Comparison of ENCODE assay signal across 8 cellular contexts in the genomic region with DNA sequence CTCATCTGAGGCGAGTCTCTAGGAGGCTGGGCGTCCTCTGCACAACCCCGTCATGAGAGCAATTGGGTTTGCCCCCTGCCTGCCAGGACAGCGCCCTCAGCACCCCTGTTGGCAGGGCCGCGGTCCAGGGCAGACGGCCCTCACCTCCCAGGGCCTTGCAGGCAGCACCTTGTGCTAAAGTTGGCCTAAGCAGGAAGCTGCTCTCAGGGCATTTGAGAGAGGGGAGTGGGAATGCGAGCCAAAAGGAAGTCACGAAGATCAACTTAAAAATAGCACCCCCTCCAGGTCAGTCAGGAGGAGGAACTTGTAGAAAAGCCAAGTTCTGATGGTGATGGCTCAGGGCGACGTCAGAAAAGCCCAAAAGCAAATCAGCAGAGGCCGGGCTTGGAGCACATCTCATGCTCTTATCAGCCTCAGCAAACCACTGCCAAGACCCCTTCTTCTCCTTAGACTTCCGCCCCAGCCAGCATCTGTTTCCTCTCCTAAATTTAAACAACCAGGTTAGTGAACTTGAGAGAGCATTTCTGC. TPM values are rescaled to one million over a fixed set of nuclear protein-coding genes. Genes with fewer than 3 reads are reported as not detected.
DNase-seq lines count a peak whose midpoint lies in the region; ATAC-seq and TF ChIP-seq lines count a peak whose summit lies in the region.

No MANE protein-coding gene starts in this region.

- peak overlapping the region; percentile 58 for H3K4me3 ChIP-seq in CD8-positive, alpha-beta T cell (ENCODE audit: low read depth, low read length)
- H3K4me3 ChIP-seq in HAP-1, result no peak overlapping the region
- H3K4me3 ChIP-seq in colonic mucosa, result peak overlapping the region; percentile 16
- peak overlapping the region in 2 of 3 donors; percentile 24 to 36 for H3K4me3 ChIP-seq in right lobe of liver
- peak overlapping the region; percentile 31 for H3K4me3 ChIP-seq in thymus (ENCODE audit: low read length)

- peak overlapping the region; percentile 80 for H3K4me3 Mint-ChIP-seq in CD8-positive, alpha-beta T cell

- peak; percentile 43 for TF ChIP-seq CTCF in CD8-positive, alpha-beta T cell (IDR thresholded peaks at IDR 0.05)
- TF ChIP-seq CTCF in colonic mucosa (IDR thresholded peaks at IDR 0.05) (no peak), right lobe of liver (IDR thresholded peaks at IDR 0.05) (peak in 3 of 4 donors; percentile 9 to 22 (median 13))

- H3K9me3 ChIP-seq in CD8-positive, alpha-beta T cell (ENCODE audit: low read length), result no peaks in the 10 kb centered on the region
- H3K9me3 ChIP-seq in HAP-1 (no peaks in the 10 kb centered on the region), colonic mucosa (no peaks in the 10 kb centered on the region), right lobe of liver (no peaks in the 10 kb centered on the region), thymus (ENCODE audit: control insufficient read depth) (no peaks in the 10 kb centered on the region)

- no peaks in the 10 kb centered on the region for H3K36me3 ChIP-seq in CD8-positive, alpha-beta T cell (ENCODE audit: insufficient read depth, low read length)
- H3K36me3 ChIP-seq in HAP-1 (replicated peaks), result no peaks in the 10 kb centered on the region
- no peaks in the 10 kb centered on the region for H3K36me3 ChIP-seq in colonic mucosa
- no peaks in the 10 kb centered on the region for H3K36me3 ChIP-seq in right lobe of liver
- H3K36me3 ChIP-seq in thymus (ENCODE audit: control insufficient read depth, insufficient read depth), result no peaks in the 10 kb centered on the region

- no peaks in the 10 kb centered on the region for H3K27me3 ChIP-seq in CD8-positive, alpha-beta T cell (ENCODE audit: insufficient read depth, low read length)
- H3K27me3 ChIP-seq in HAP-1 (ENCODE audit: low read depth) (no peaks in the 10 kb centered on the region), colonic mucosa (no peaks in the 10 kb centered on the region), right lobe of liver (no peaks in the 10 kb centered on the region), thymus (ENCODE audit: control insufficient read depth, insufficient read depth) (no peaks in the 10 kb centered on the region)

- no peaks in the 10 kb centered on the region for H3K27me3 Mint-ChIP-seq in CD8-positive, alpha-beta T cell (ENCODE audit: low read depth)

- WGBS in right lobe of liver (ENCODE audit: insufficient coverage, low coverage, low lambda C conversion rate, missing lambda C conversion rate), result 61% methylated on average over 5 of the region's 13 CpGs
- WGBS in thymus, result 5% methylated on average over 13 of the region's 13 CpGs

- peaks cover 54% of the 10 kb centered on the region for H3K4me1 ChIP-seq in CD8-positive, alpha-beta T cell (ENCODE audit: insufficient read depth, low read length)
- H3K4me1 ChIP-seq in HAP-1 (no peaks in the 10 kb centered on the region), colonic mucosa (peaks cover 2% of the 10 kb centered on the region), right lobe of liver (peaks cover 0 to 4% (median 0%) of the 10 kb centered on the region in 4 donors), thymus (ENCODE audit: control insufficient read depth, insufficient read depth, low read length) (peaks cover 24% of the 10 kb centered on the region)

- peak in 4 of 7 experiments; percentile 27 to 71 (median 56) for DNase-seq in CD8-positive, alpha-beta T cell
- peak; percentile 6 to 37 for DNase-seq in HAP-1 (ENCODE audit: low spot score in 2 of 2)
- no peak for DNase-seq in colonic mucosa
- DNase-seq in right lobe of liver, result peak; percentile 42 to 59 (median 55)
- DNase-seq in COLO829 (ENCODE audit: low spot score), result no peak
- no peak for DNase-seq in NK-92 treated with Interleukin-12 subunit alpha and Interleukin-12 subunit beta, amount 100 ng/mL, for 24 hours (lab: John Stamatoyannopoulos, UW)

- H3K27ac ChIP-seq in CD8-positive, alpha-beta T cell (ENCODE audit: low read depth, low read length), result no peak overlapping the region
- H3K27ac ChIP-seq in colonic mucosa (peak overlapping the region; percentile 28), right lobe of liver (peak overlapping the region; percentile 48 to 76 (median 62)), thymus (ENCODE audit: low read depth) (peak overlapping the region; percentile 56)

- peak; percentile 83 for ATAC-seq in CD8-positive, alpha-beta T cell
- peak; percentile 61 to 75 (median 69) for ATAC-seq in right lobe of liver

- H3K36me3 Mint-ChIP-seq in CD8-positive, alpha-beta T cell, result no peaks in the 10 kb centered on the region

- H3K9ac ChIP-seq in colonic mucosa (ENCODE audit: low read depth in 2 of 2, low read length in 2 of 2), result peak overlapping the region in 1 of 2 donors; percentile 61

- POLR2A ChIA-PET in CD8-positive, alpha-beta T cell (lab: Charles Lee), result interaction anchor here (0.7 to 1.7 kb wide), 2 partner anchors 9 to 239 kb away, joined by 3 to 4 read pairs; no protein-coding TSS in a partner anchor

- no peaks in the 10 kb centered on the region for H3K9me3 Mint-ChIP-seq in CD8-positive, alpha-beta T cell

- peaks cover 33% of the 10 kb centered on the region for H3K4me1 Mint-ChIP-seq in CD8-positive, alpha-beta T cell (ENCODE audit: low read depth)

- TF ChIP-seq POLR2A in right lobe of liver (IDR thresholded peaks at IDR 0.05), result no peak

- CTCF ChIA-PET in CD8-positive, alpha-beta T cell (lab: Charles Lee), result interaction anchor here (0.7 to 3.8 kb wide), 10 partner anchors 8 to 186 kb away, joined by 3 to 39 read pairs (median 3); no protein-coding TSS in a partner anchor

- in situ Hi-C loops in HAP-1 (cut with MboI; ENCODE audit: low sequenced_read_pairs), result no loop called here

- H3K27ac Mint-ChIP-seq in CD8-positive, alpha-beta T cell, result peak overlapping the region; percentile 70

- intact Hi-C loops in CD8-positive, alpha-beta T cell (cut with DNase I, micrococcal nuclease), result loop anchor here in 1 of 2 experiments (1.0 kb wide), 1 partner anchor 8 kb away; no protein-coding TSS in a partner anchor
- intact Hi-C loops in colonic mucosa (cut with DNase I) (no loop called here), right lobe of liver (cut with DNase I) (no loop called here)

TF ChIP-seq in PFSK-1, 5 proteins besides CTCF, POLR2A, EP300 and RAD21:
- TF ChIP-seq, protein P1, sequence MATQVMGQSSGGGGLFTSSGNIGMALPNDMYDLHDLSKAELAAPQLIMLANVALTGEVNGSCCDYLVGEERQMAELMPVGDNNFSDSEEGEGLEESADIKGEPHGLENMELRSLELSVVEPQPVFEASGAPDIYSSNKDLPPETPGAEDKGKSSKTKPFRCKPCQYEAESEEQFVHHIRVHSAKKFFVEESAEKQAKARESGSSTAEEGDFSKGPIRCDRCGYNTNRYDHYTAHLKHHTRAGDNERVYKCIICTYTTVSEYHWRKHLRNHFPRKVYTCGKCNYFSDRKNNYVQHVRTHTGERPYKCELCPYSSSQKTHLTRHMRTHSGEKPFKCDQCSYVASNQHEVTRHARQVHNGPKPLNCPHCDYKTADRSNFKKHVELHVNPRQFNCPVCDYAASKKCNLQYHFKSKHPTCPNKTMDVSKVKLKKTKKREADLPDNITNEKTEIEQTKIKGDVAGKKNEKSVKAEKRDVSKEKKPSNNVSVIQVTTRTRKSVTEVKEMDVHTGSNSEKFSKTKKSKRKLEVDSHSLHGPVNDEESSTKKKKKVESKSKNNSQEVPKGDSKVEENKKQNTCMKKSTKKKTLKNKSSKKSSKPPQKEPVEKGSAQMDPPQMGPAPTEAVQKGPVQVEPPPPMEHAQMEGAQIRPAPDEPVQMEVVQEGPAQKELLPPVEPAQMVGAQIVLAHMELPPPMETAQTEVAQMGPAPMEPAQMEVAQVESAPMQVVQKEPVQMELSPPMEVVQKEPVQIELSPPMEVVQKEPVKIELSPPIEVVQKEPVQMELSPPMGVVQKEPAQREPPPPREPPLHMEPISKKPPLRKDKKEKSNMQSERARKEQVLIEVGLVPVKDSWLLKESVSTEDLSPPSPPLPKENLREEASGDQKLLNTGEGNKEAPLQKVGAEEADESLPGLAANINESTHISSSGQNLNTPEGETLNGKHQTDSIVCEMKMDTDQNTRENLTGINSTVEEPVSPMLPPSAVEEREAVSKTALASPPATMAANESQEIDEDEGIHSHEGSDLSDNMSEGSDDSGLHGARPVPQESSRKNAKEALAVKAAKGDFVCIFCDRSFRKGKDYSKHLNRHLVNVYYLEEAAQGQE (IDR thresholded peaks at IDR 0.05; ENCODE audit: insufficient read depth in 1 of 2, low read depth in 2 of 2, low read length in 2 of 2), result no peak
- TF ChIP-seq FOXP2 (optimal IDR thresholded peaks at IDR 0.05; ENCODE audit: borderline replicate concordance, extremely low read depth, extremely low read length, insufficient read depth) (no peak), POLR2AphosphoS5 (IDR thresholded peaks at IDR 0.05; ENCODE audit: low read depth, low read length) (peak; percentile 30; the same call in 1 of the 2 replicates), TAF1 (IDR thresholded peaks at IDR 0.05; ENCODE audit: borderline replicate concordance, insufficient read depth, low read length) (no peak)
TF ChIP-seq in PFSK-1: peak in this region for 1.

RNA-seq across cellular contexts. Expression of a gene that starts 12.6 kb away (rescaled TPM):
- not detected for total RNA-seq in CD8-positive, alpha-beta T cell
- not detected for polyA plus RNA-seq in PFSK-1 (2012; ENCODE audit: insufficient read length, low read depth)
- 1 to 10 TPM; 1.2 to 1.3 TPM for total RNA-seq in colonic mucosa
- 1 to 10 TPM; 2.7 to 6.3 (median 3.9) TPM for total RNA-seq in right lobe of liver
- 11.0 TPM for polyA plus RNA-seq in thymus

RNA-seq across cellular contexts. Expression of a gene that starts 12.6 kb away (rescaled TPM):
- total RNA-seq in CD8-positive, alpha-beta T cell, result not detected
- not detected for polyA plus RNA-seq in PFSK-1 (2012; ENCODE audit: insufficient read length, low read depth)
- total RNA-seq in colonic mucosa, result 1 to 10 TPM in 1 of 2 donors, under 1 TPM in 1; 0.42 to 1.1 TPM
- total RNA-seq in right lobe of liver, result 1 to 10 TPM; 2.4 to 9.7 (median 5.8) TPM
- 28.2 TPM for polyA plus RNA-seq in thymus

RNA-seq across cellular contexts. Expression of a gene that starts 42.3 kb away (rescaled TPM):
- 10 to 100 TPM; 14.0 to 15.5 TPM for total RNA-seq in CD8-positive, alpha-beta T cell
- 0.88 TPM for polyA plus RNA-seq in PFSK-1 (2012; ENCODE audit: insufficient read length, low read depth)
- total RNA-seq in colonic mucosa, result 1 to 10 TPM; 2.8 to 3.3 TPM
- 10 to 100 TPM in 2 of 6 experiments, 1 to 10 TPM in 4; 6.1 to 16.9 (median 9.3) TPM for total RNA-seq in right lobe of liver
- 98.7 TPM for polyA plus RNA-seq in thymus

Comparison
In these comparisons a context has a peak if more than half of its experiments do, and no peak if none do; other contexts are left out.
1. DNase-seq: peak in CD8-positive, alpha-beta T cell (4 of 7), HAP-1 (2 of 2) and right lobe of liver (3 of 3); none in colonic mucosa (single experiment), COLO829 (single experiment) and NK-92 treated with Interleukin-12 subunit alpha and Interleukin-12 subunit beta, amount 100 ng/mL, for 24 hours (single experiment).